Comparison of ENCODE assay signal across 22 cellular contexts in genomic region chr4:56859841-56860240, GRCh38.
DNase-seq lines count a peak whose midpoint lies in the region; ATAC-seq and TF ChIP-seq lines count a peak whose summit lies in the region.
"Had no signal": no experiment of that assay in that cellular context is flagged by ENCODE, and none has a peak within 500 bp of the region (broad histone marks: within the 10 kb centered on the region; RNA-seq: fewer than 3 reads in every experiment).

No MANE protein-coding gene starts in this region.

- peak; percentile 47 for ATAC-seq in GM18499 (IDR thresholded peaks at IDR 0.05; ENCODE audit: insufficient read depth, unreplicated experiment)
- ATAC-seq in GM19438 (IDR thresholded peaks at IDR 0.05; ENCODE audit: low read depth, unreplicated experiment) = peak; percentile 75
- peak; percentile 41 for ATAC-seq in HG02763 (IDR thresholded peaks at IDR 0.05; ENCODE audit: unreplicated experiment)
- peak; percentile 62 for ATAC-seq in HG03432 (IDR thresholded peaks at IDR 0.05; ENCODE audit: unreplicated experiment)
- ATAC-seq: CD8-positive, alpha-beta T cell had no signal

- no peak for DNase-seq in foreskin melanocyte
- no peak for DNase-seq in Ammon's horn (ENCODE audit: low spot score)
- no peak for DNase-seq in AML-193 (lab: John Stamatoyannopoulos, UW)
- DNase-seq in coronary artery (ENCODE audit: low spot score) = no peak
- DNase-seq: activated naive CD4-positive, alpha-beta T cell treated with anti-CD3 and anti-CD28 coated beads for 36 hours; CD8-positive, alpha-beta T cell; cortex of kidney; EL; islet precursor cell; NCI-H187 treated with DMSO at 0.1 percent for 48 hours; NCI-H510A treated with DMSO at 0.1 percent for 48 hours; OCI-M1; retina; stimulated activated CD4-positive, alpha-beta T cell treated with anti-CD3 and anti-CD28 coated beads, Interleukin-15, amount 100 ng/mL, for 24 hours; stomach; uterus had no signal

- TF ChIP-seq CTCF in coronary artery (IDR thresholded peaks at IDR 0.05) = no peak

- H3K27ac ChIP-seq in coronary artery = no peak overlapping the region
- H3K27ac ChIP-seq: epithelial cell of prostate, SJSA1, stomach, uterus had no signal

- H3K4me3 ChIP-seq in coronary artery = no peak overlapping the region
- H3K4me3 ChIP-seq: SJSA1, stomach, uterus had no signal
